12 cellular contexts compared by ENCODE assay signal in the genomic region with DNA sequence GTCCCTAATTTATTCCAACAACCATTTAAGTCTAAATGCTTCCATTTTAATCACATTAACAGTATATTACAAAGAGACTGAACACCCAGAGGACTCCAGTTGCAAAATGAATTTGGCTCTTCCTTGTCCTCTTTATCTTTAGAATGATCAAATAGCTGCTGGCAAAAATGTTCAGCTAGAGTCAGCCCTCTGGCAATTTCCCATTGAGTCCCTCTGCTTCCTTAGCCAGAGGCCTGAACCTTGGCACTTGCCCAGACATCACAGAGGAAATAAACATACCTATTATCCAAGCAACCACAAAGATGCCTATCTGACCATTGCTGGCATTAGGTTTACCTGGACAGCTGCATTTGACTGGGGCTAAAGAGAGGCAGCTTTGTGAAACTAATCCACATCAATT.
A peak's percentile ranks its signal among the peaks of the same experiment; 100 is the strongest.
DNase-seq lines count a peak whose midpoint lies in the region; ATAC-seq, FAIRE-seq and TF ChIP-seq lines count a peak whose summit lies in the region.
"Had no signal": no experiment of that assay in that cellular context is flagged by ENCODE, and none has a peak within 500 bp of the region (broad histone marks: within the 10 kb centered on the region; RNA-seq: fewer than 3 reads in every experiment).

No MANE protein-coding gene starts in this region.

- H2AFZ ChIP-seq in HCT116 (ENCODE audit: low read depth, low read length, poor library complexity, severe bottlenecking) (no peak overlapping the region), SK-N-SH (ENCODE audit: low read depth) (no peak overlapping the region)

- H3K9me3 ChIP-seq in A673 (ENCODE audit: low read depth, low read length, poor library complexity, severe bottlenecking): no peaks in the 10 kb centered on the region
- no peaks in the 10 kb centered on the region for H3K9me3 ChIP-seq in HCT116 (ENCODE audit: control insufficient read depth in 1 of 2, insufficient read depth in 1 of 2, low read depth in 1 of 2, low read length in 2 of 2)
- H3K9me3 ChIP-seq in SK-N-SH: no peaks in the 10 kb centered on the region
- H3K9me3 ChIP-seq in esophagus muscularis mucosa: no peaks in the 10 kb centered on the region

- H3K79me2 ChIP-seq in HCT116 (ENCODE audit: insufficient read depth, low read length): no peaks in the 10 kb centered on the region
- no peaks in the 10 kb centered on the region for H3K79me2 ChIP-seq in SK-N-SH (ENCODE audit: insufficient read depth)

- no peaks in the 10 kb centered on the region for H3K9me2 ChIP-seq in HCT116 (ENCODE audit: insufficient read depth)
- no peaks in the 10 kb centered on the region for H3K9me2 ChIP-seq in SK-N-SH

- ATAC-seq in HCT116 (peak; percentile 61; the same call in 1 of the 2 replicates), HG03571 (IDR thresholded peaks at IDR 0.05; ENCODE audit: unreplicated experiment) (no peak)
- no peak for ATAC-seq in stimulated activated effector memory CD8-positive, alpha-beta T cell treated with anti-CD3 and anti-CD28 coated beads, Interleukin-12 subunit alpha, Interleukin-12 subunit beta, amount 100 ng/mL, for 72 hours
- ATAC-seq: CD8-positive, alpha-beta T cell had no signal

- POLR2A ChIA-PET in A673 (lab: Charles Lee; ENCODE audit: low non-redundant PET): no interaction called here
- POLR2A ChIA-PET in HCT116 (lab: Charles Lee): interaction anchor here (1.2 kb wide), 1 partner anchor 14 kb away, joined by 3 read pairs; no protein-coding TSS in a partner anchor
- POLR2A ChIA-PET in SK-N-SH (lab: Yijun Ruan, JAX): no interaction called here

- no peaks in the 10 kb centered on the region for H3K9me3 Mint-ChIP-seq in stimulated activated effector memory CD8-positive, alpha-beta T cell treated with anti-CD3 and anti-CD28 coated beads, Interleukin-12 subunit alpha, Interleukin-12 subunit beta, amount 100 ng/mL, for 72 hours
- H3K9me3 Mint-ChIP-seq: CD8-positive, alpha-beta T cell had no signal

- no peaks in the 10 kb centered on the region for H3K4me1 Mint-ChIP-seq in stimulated activated effector memory CD8-positive, alpha-beta T cell treated with anti-CD3 and anti-CD28 coated beads, Interleukin-12 subunit alpha, Interleukin-12 subunit beta, amount 100 ng/mL, for 72 hours

- no peaks in the 10 kb centered on the region for H3K27me3 ChIP-seq in A673 (replicated peaks; ENCODE audit: insufficient read depth, low read depth, low read length, poor library complexity)
- H3K27me3 ChIP-seq in HCT116 (ENCODE audit: insufficient read depth, low read length): no peaks in the 10 kb centered on the region
- no peaks in the 10 kb centered on the region for H3K27me3 ChIP-seq in SK-N-SH (ENCODE audit: insufficient read depth)
- H3K27me3 ChIP-seq in esophagus muscularis mucosa: no peaks in the 10 kb centered on the region

- peaks cover 15% of the 10 kb centered on the region for H3F3A ChIP-seq in SK-N-SH (replicated peaks; ENCODE audit: insufficient read depth)

- H3K27ac Mint-ChIP-seq in stimulated activated effector memory CD8-positive, alpha-beta T cell treated with anti-CD3 and anti-CD28 coated beads, Interleukin-12 subunit alpha, Interleukin-12 subunit beta, amount 100 ng/mL, for 72 hours: no peak overlapping the region
- H3K27ac Mint-ChIP-seq: CD8-positive, alpha-beta T cell had no signal

- TF ChIP-seq CTCF in A673 (conservative IDR thresholded peaks at IDR 0.05; ENCODE audit: low read depth, low read length) (no peak), HCT116 (IDR thresholded peaks at IDR 0.05 in 2 of 3, conservative IDR thresholded peaks at IDR 0.05 in 1 of 3; ENCODE audit: borderline replicate concordance in 1 of 3, insufficient read depth in 1 of 3, low read depth in 2 of 3, low read length in 2 of 3) (no peak), SK-N-SH (IDR thresholded peaks at IDR 0.05) (no peak), esophagus muscularis mucosa (IDR thresholded peaks at IDR 0.05) (no peak)

- H3K4me3 ChIP-seq in A673 (ENCODE audit: low read depth, low read length, poor library complexity, severe bottlenecking) (no peak overlapping the region), HCT116 (replicated peaks in 1 of 2; ENCODE audit: low read depth in 1 of 2, low read length in 2 of 2) (no peak overlapping the region), SK-N-SH (ENCODE audit: low read depth in 2 of 2, low read length in 1 of 2) (no peak overlapping the region), esophagus muscularis mucosa (no peak overlapping the region)

- CTCF ChIA-PET in A673 (lab: Charles Lee): no interaction called here
- CTCF ChIA-PET in HCT116 (lab: Charles Lee): interaction anchor here (3.7 kb wide), 1 partner anchor 477 kb away, joined by 26 read pairs; no protein-coding TSS in a partner anchor
- CTCF ChIA-PET in SK-N-SH (lab: Yijun Ruan, JAX): interaction anchor here (1.5 kb wide), 1 partner anchor 14 kb away, joined by 3 read pairs; no protein-coding TSS in a partner anchor

- TF ChIP-seq POLR2A in HCT116 (IDR thresholded peaks at IDR 0.05; ENCODE audit: borderline replicate concordance, extremely low read depth, insufficient read depth, insufficient read length) (no peak), esophagus muscularis mucosa (IDR thresholded peaks at IDR 0.05; ENCODE audit: low read depth) (no peak)

- no peak overlapping the region for H3K27ac ChIP-seq in A673 (ENCODE audit: low read depth, low read length, poor library complexity, severe bottlenecking)
- no peak overlapping the region for H3K27ac ChIP-seq in HCT116 (ENCODE audit: low read depth, low read length)
- peak overlapping the region; percentile 63 to 76 for H3K27ac ChIP-seq in SK-N-SH (ENCODE audit: low read depth in 2 of 2, low read length in 1 of 2)
- H3K27ac ChIP-seq in esophagus muscularis mucosa (replicated peaks in 1 of 4): no peak overlapping the region

- H4K20me1 ChIP-seq in HCT116 (ENCODE audit: insufficient read depth) (no peaks in the 10 kb centered on the region), SK-N-SH (ENCODE audit: insufficient read depth) (no peaks in the 10 kb centered on the region)

- BruUV-seq in A673 (replicated peaks; lab: Mats Ljungman, UMichigan): no TSS peak
- BruUV-seq in HCT116 (replicated peaks; lab: Mats Ljungman, UMichigan): no TSS peak

- intact Hi-C loops in A673 (cut with micrococcal nuclease; ENCODE audit: unreplicated experiment) (no loop called here), HCT116 (cut with micrococcal nuclease) (loop anchor here (10.0 kb wide), 1 partner anchor 459 kb away; no protein-coding TSS in a partner anchor), esophagus muscularis mucosa (cut with DNase I) (no loop called here), posterior vena cava (cut with DNase I) (no loop called here)

- TF ChIP-seq EP300 in SK-N-SH (IDR thresholded peaks at IDR 0.05; ENCODE audit: borderline replicate concordance in 1 of 2, low read depth in 1 of 2, low read length in 1 of 2): peak; percentile 49 to 85; a peak in 3 of 4 replicates
- no peak for TF ChIP-seq EP300 in esophagus muscularis mucosa (IDR thresholded peaks at IDR 0.05)

- RAD21 ChIA-PET in HCT116 (lab: Charles Lee; ENCODE audit: low non-redundant PET in 1 of 2, low total read pairs in 2 of 2, uncharacterized antibody in 2 of 2, unreplicated experiment in 2 of 2): no interaction called here

- H3K4me2 ChIP-seq in HCT116 (ENCODE audit: low read length) (no peak overlapping the region), SK-N-SH (peak overlapping the region; percentile 52)

- H3K36me3 ChIP-seq in A673 (ENCODE audit: insufficient read depth, low read length, poor library complexity, severe bottlenecking) (no peaks in the 10 kb centered on the region), HCT116 (ENCODE audit: control insufficient read depth in 1 of 2, insufficient read depth in 2 of 2, low read length in 2 of 2) (no peaks in the 10 kb centered on the region), SK-N-SH (replicated peaks in 1 of 2; ENCODE audit: control insufficient read depth in 1 of 2, insufficient read depth in 2 of 2, low read length in 1 of 2) (no peaks in the 10 kb centered on the region), esophagus muscularis mucosa (no peaks in the 10 kb centered on the region)

- TF ChIP-seq RAD21 in HCT116 (IDR thresholded peaks at IDR 0.05; ENCODE audit: low read depth): no peak
- no peak for TF ChIP-seq RAD21 in SK-N-SH (IDR thresholded peaks at IDR 0.05; ENCODE audit: low read length)

- no peaks in the 10 kb centered on the region for H3K36me3 Mint-ChIP-seq in stimulated activated effector memory CD8-positive, alpha-beta T cell treated with anti-CD3 and anti-CD28 coated beads, Interleukin-12 subunit alpha, Interleukin-12 subunit beta, amount 100 ng/mL, for 72 hours
- H3K36me3 Mint-ChIP-seq: CD8-positive, alpha-beta T cell had no signal

- no peak overlapping the region for H3K9ac ChIP-seq in HCT116 (ENCODE audit: low read length)
- no peak overlapping the region for H3K9ac ChIP-seq in SK-N-SH

- peak; percentile 56 for DNase-seq in A673 (ENCODE audit: low spot score)
- DNase-seq in HCT116 (ENCODE audit: low read depth, low spot score): peak; percentile 18
- peak; percentile 15 for DNase-seq in SK-N-SH
- no peak for DNase-seq in stimulated activated effector memory CD8-positive, alpha-beta T cell treated with anti-CD3 and anti-CD28 coated beads, Interleukin-12 subunit alpha, Interleukin-12 subunit beta, amount 100 ng/mL, for 72 hours (ENCODE audit: low spot score in 2 of 2)
- DNase-seq in esophagus muscularis mucosa (ENCODE audit: extremely low spot score): no peak
- DNase-seq in posterior vena cava (ENCODE audit: low spot score): no peak
- DNase-seq: activated CD4-positive, alpha-beta T cell treated with anti-CD3 and anti-CD28 coated beads, Interleukin-2, amount 50 U/mL, for 4 hours; CD8-positive, alpha-beta T cell; stimulated activated CD4-positive, alpha-beta T cell treated with anti-CD3 and anti-CD28 coated beads, Interleukin-4, amount 100 ng/mL, for 1 hour had no signal

- peak; percentile 92 for FAIRE-seq in islet of Langerhans (lab: Jason Lieb, UNC)
- FAIRE-seq: colon had no signal

- H3K4me1 ChIP-seq in A673 (ENCODE audit: insufficient read depth, low read length, poor library complexity, severe bottlenecking): no peaks in the 10 kb centered on the region
- H3K4me1 ChIP-seq in HCT116 (ENCODE audit: control insufficient read depth in 1 of 2, insufficient read depth in 2 of 2, low read length in 2 of 2): peaks cover 11 to 12% of the 10 kb centered on the region in 2 experiments; a peak in 3 of 4 replicates
- peaks cover 6 to 14% of the 10 kb centered on the region in 2 experiments for H3K4me1 ChIP-seq in SK-N-SH (ENCODE audit: control insufficient read depth in 1 of 2, insufficient read depth in 2 of 2, low read depth in 1 of 2, low read length in 1 of 2)
- H3K4me1 ChIP-seq in esophagus muscularis mucosa: peaks cover 10 to 29% (median 15%) of the 10 kb centered on the region in 4 donors

- no peak overlapping the region for H3K4me3 Mint-ChIP-seq in stimulated activated effector memory CD8-positive, alpha-beta T cell treated with anti-CD3 and anti-CD28 coated beads, Interleukin-12 subunit alpha, Interleukin-12 subunit beta, amount 100 ng/mL, for 72 hours
- H3K4me3 Mint-ChIP-seq: CD8-positive, alpha-beta T cell had no signal

TF ChIP-seq in HCT116, 20 proteins besides CTCF, POLR2A, EP300 and RAD21 (continues in another document):
- no peak for TF ChIP-seq ELF1 (IDR thresholded peaks at IDR 0.05; ENCODE audit: borderline replicate concordance, low read depth)

TF ChIP-seq in SK-N-SH, 30 proteins besides CTCF, POLR2A, EP300 and RAD21 (continues in another document):
- TF ChIP-seq SMC3 (IDR thresholded peaks at IDR 0.05; ENCODE audit: low read depth, low read length) (peak; percentile 13; the same call in 1 of the 2 replicates), FOXJ3 (CRISPR knock-in tag; IDR thresholded peaks at IDR 0.05) (no peak)

Comparison
In these comparisons a context has a peak if more than half of its experiments do, and no peak if none do; other contexts are left out.
1. DNase-seq: peak in A673 (single experiment), HCT116 (single experiment) and SK-N-SH (single experiment); none in stimulated activated effector memory CD8-positive, alpha-beta T cell treated with anti-CD3 and anti-CD28 coated beads, Interleukin-12 subunit alpha, Interleukin-12 subunit beta, amount 100 ng/mL, for 72 hours (0 of 2), esophagus muscularis mucosa (single experiment) and posterior vena cava (single experiment).
2. H3K27ac ChIP-seq: peak in SK-N-SH (2 of 2); none in A673 (single experiment), HCT116 (single experiment) and esophagus muscularis mucosa (0 of 4).